Comparison of ENCODE assay signal across 8 cellular contexts in the genomic region with DNA sequence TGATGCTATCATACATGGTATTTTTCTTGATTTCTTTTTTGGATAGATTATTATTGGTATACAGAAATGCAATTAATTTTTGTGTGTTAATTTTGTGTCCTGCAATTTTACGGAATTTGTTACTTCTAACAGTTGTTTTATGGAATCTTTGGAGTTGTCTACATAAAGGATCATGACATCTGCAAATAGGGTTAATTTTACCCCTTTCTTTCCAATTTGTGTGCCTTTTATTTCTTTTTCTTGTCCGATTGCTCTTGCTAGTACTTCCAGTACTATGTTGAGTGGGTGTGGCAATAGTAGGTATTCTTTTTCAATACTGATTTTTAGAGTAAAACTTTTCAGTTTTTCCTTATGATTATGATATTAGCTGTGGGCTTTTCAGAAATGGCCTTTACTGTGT.
"Had no signal": no experiment of that assay in that cellular context is flagged by ENCODE, and none has a peak within 500 bp of the region (broad histone marks: within the 10 kb centered on the region; RNA-seq: fewer than 3 reads in every experiment).

No MANE protein-coding gene starts in this region.

- H3K27ac ChIP-seq: HL-60, KMS-11 had no signal

- FAIRE-seq: HepG2, HTR-8/SVneo had no signal

- H3K27ac Mint-ChIP-seq: IgD-negative memory B cell had no signal

- H3K9ac ChIP-seq: KMS-11 had no signal

- ATAC-seq: HepG2 had no signal

- H3K4me3 Mint-ChIP-seq: IgD-negative memory B cell had no signal

- H3K36me3 Mint-ChIP-seq: IgD-negative memory B cell had no signal

- DNase-seq: IMR-90, KBM-7, KG1 had no signal

- H3K4me2 ChIP-seq: KMS-11 had no signal
